12 cellular contexts compared by ENCODE assay signal in genomic region chr6:89347825-89348224, GRCh38. TPM values are rescaled to one million over a fixed set of nuclear protein-coding genes. Genes with fewer than 3 reads are reported as not detected.
DNase-seq lines count a peak whose midpoint lies in the region; ATAC-seq and TF ChIP-seq lines count a peak whose summit lies in the region.
"Had no signal": no experiment of that assay in that cellular context is flagged by ENCODE, and none has a peak within 500 bp of the region (broad histone marks: within the 10 kb centered on the region; RNA-seq: fewer than 3 reads in every experiment).

No MANE protein-coding gene starts in this region.

- H3K36me3 Mint-ChIP-seq in MCF 10A (ENCODE audit: insufficient read depth, unreplicated experiment) = no peaks in the 10 kb centered on the region

- BruUV-seq in OCI-LY7 (replicated peaks; lab: Mats Ljungman, UMichigan) = no TSS peak
- no TSS peak for BruUV-seq in MCF 10A (replicated peaks; lab: Mats Ljungman, UMichigan)

- H3K4me2 ChIP-seq in OCI-LY7 (ENCODE audit: low read length) = peak overlapping the region; percentile 75
- no peak overlapping the region for H3K4me2 ChIP-seq in fibroblast of lung (ENCODE audit: extremely low read depth, insufficient read depth, low read length)

- H3K4me1 ChIP-seq in OCI-LY7 (ENCODE audit: insufficient read depth, low read length, poor library complexity, severe bottlenecking) = peaks cover 64% of the 10 kb centered on the region
- no peaks in the 10 kb centered on the region for H3K4me1 ChIP-seq in fibroblast of lung (ENCODE audit: control insufficient read depth, extremely low read depth, insufficient read depth, low read length)
- peaks cover 42 to 45% of the 10 kb centered on the region in 2 donors for H3K4me1 ChIP-seq in gastrocnemius medialis

- H3K4me1 Mint-ChIP-seq in MCF 10A (ENCODE audit: insufficient read depth, unreplicated experiment) = peaks cover 28% of the 10 kb centered on the region

- POLR2A ChIA-PET in OCI-LY7 (lab: Charles Lee) (interaction anchor here (1.0 to 11.5 kb wide), 6 partner anchors 8 to 267 kb away, joined by 5 to 242 read pairs (median 14); partner anchors contain the start of genes PM20D2 and PNRC1), MCF 10A (lab: Yijun Ruan, JAX) (interaction anchor here (1.3 kb wide), 1 partner anchor 202 kb away, joined by 3 read pairs; the partner anchor contains the start of gene PM20D2)

- peaks cover 7% of the 10 kb centered on the region; the same call in 1 of the 2 replicates for H3K9me3 ChIP-seq in OCI-LY7 (ENCODE audit: low read length)
- no peaks in the 10 kb centered on the region for H3K9me3 ChIP-seq in fibroblast of lung (ENCODE audit: control insufficient read depth, insufficient read depth, low read depth, low read length)
- H3K9me3 ChIP-seq in gastrocnemius medialis = no peaks in the 10 kb centered on the region

- H2AFZ ChIP-seq in OCI-LY7 (ENCODE audit: low read length) = no peak overlapping the region
- no peak overlapping the region for H2AFZ ChIP-seq in fibroblast of lung (ENCODE audit: low read length)

- intact Hi-C loops in OCI-LY7 (cut with micrococcal nuclease; ENCODE audit: unreplicated experiment) (no loop called here), gastrocnemius medialis (cut with DNase I; ENCODE audit: low total_unique reads) (no loop called here), MCF 10A (cut with micrococcal nuclease) (no loop called here)

- H3K27ac Mint-ChIP-seq in MCF 10A (ENCODE audit: low read depth, unreplicated experiment) = no peak overlapping the region

- H4K20me1 ChIP-seq in OCI-LY7 (ENCODE audit: insufficient read depth, low read length) = peaks cover 39% of the 10 kb centered on the region
- no peaks in the 10 kb centered on the region for H4K20me1 ChIP-seq in fibroblast of lung (ENCODE audit: control insufficient read depth, extremely low read depth, insufficient read depth, low read length)

- DNase-seq in NCI-H2196 (lab: John Stamatoyannopoulos, UW; ENCODE audit: unreplicated experiment) (peak; percentile 8), NCI-H2196 treated with DMSO at 0.1 percent for 48 hours (lab: John Stamatoyannopoulos, UW; ENCODE audit: unreplicated experiment) (no peak), OCI-LY7 (ENCODE audit: low spot score) (no peak), fibroblast of lung (ENCODE audit: low read depth in 2 of 2) (peak; percentile 25 to 47), gastrocnemius medialis (no peak), KBM-7 (no peak), hypothalamus (lab: John Stamatoyannopoulos, UW) (no peak), MCF 10A (ENCODE audit: unreplicated experiment) (no peak)
- DNase-seq: activated effector memory CD4-positive, alpha-beta T cell treated with Interleukin-2 at 50 U/mL for 16 hours; NCI-H748 treated with DMSO at 0.1 percent for 48 hours; small intestine; T-helper 9 cell had no signal

- no peak overlapping the region for H3K9ac ChIP-seq in fibroblast of lung (ENCODE audit: insufficient read depth, low read length)

- in situ Hi-C loops in gastrocnemius medialis (cut with MboI; ENCODE audit: low sequenced_read_pairs in 4 of 4) (no loop called here), KBM-7 (cut with MboI; ENCODE audit: low pct_unique_long_range_greater_than_20kb, low sequenced_read_pairs) (no loop called here)

- ATAC-seq in gastrocnemius medialis = no peak

- H3K9me2 ChIP-seq in OCI-LY7 (ENCODE audit: insufficient read depth, low read length) = no peaks in the 10 kb centered on the region

- H3K79me2 ChIP-seq in OCI-LY7 (ENCODE audit: insufficient read depth, low read depth, low read length) (peaks cover 99% of the 10 kb centered on the region), fibroblast of lung (ENCODE audit: control insufficient read depth, insufficient read depth, low read length) (peaks cover 75% of the 10 kb centered on the region)

- no peak for TF ChIP-seq POLR2A in gastrocnemius medialis (IDR thresholded peaks at IDR 0.05)

- H3K27ac ChIP-seq in OCI-LY7 (ENCODE audit: low read depth, low read length, poor library complexity, severe bottlenecking) = peak overlapping the region; percentile 99
- no peak overlapping the region for H3K27ac ChIP-seq in fibroblast of lung (ENCODE audit: insufficient read depth, low read length)
- peak overlapping the region; percentile 21 to 99 (median 62) for H3K27ac ChIP-seq in gastrocnemius medialis

- H3K36me3 ChIP-seq in OCI-LY7 (ENCODE audit: insufficient read depth, low read length) (peaks cover 75% of the 10 kb centered on the region), fibroblast of lung (ENCODE audit: control insufficient read depth, insufficient read depth, low read length) (no peaks in the 10 kb centered on the region), gastrocnemius medialis (no peaks in the 10 kb centered on the region)

- H3K4me3 Mint-ChIP-seq in MCF 10A (ENCODE audit: unreplicated experiment) = no peak overlapping the region

- H3K27me3 Mint-ChIP-seq in MCF 10A (ENCODE audit: insufficient read depth, unreplicated experiment) = no peaks in the 10 kb centered on the region

- H3K27me3 ChIP-seq in fibroblast of lung (ENCODE audit: control insufficient read depth, insufficient read depth, low read length) (no peaks in the 10 kb centered on the region), gastrocnemius medialis (no peaks in the 10 kb centered on the region)

- TF ChIP-seq CTCF in OCI-LY7 (conservative IDR thresholded peaks at IDR 0.05; ENCODE audit: low read length) (no peak), fibroblast of lung (conservative IDR thresholded peaks at IDR 0.05 in 1 of 2, IDR thresholded peaks at IDR 0.05 in 1 of 2; ENCODE audit: low read depth in 1 of 2, low read length in 2 of 2) (no peak), gastrocnemius medialis (IDR thresholded peaks at IDR 0.05 in 4 of 5, conservative IDR thresholded peaks at IDR 0.05 in 1 of 5) (no peak), MCF 10A (IDR thresholded peaks at IDR 0.05; ENCODE audit: unreplicated experiment) (no peak)

- no peaks in the 10 kb centered on the region for H3K9me3 Mint-ChIP-seq in MCF 10A (ENCODE audit: unreplicated experiment)

- CTCF ChIA-PET in OCI-LY7 (lab: Charles Lee; ENCODE audit: unreplicated experiment) (interaction anchor here (1.3 to 1.4 kb wide), 2 partner anchors 11 to 35 kb away, joined by 3 to 5 read pairs; no protein-coding TSS in a partner anchor), MCF 10A (lab: Yijun Ruan, JAX) (interaction anchor here (0.5 to 4.2 kb wide), 6 partner anchors 12 to 1774 kb away, joined by 4 to 34 read pairs (median 4); no protein-coding TSS in a partner anchor)

- peak overlapping the region; percentile 78 for H3K4me3 ChIP-seq in OCI-LY7 (ENCODE audit: low read depth, low read length, poor library complexity, severe bottlenecking)
- no peak overlapping the region for H3K4me3 ChIP-seq in fibroblast of lung (replicated peaks in 1 of 4; ENCODE audit: control extremely low read depth in 1 of 4, insufficient read depth in 1 of 4, low read depth in 3 of 4, low read length in 4 of 4)
- H3K4me3 ChIP-seq in gastrocnemius medialis = no peak overlapping the region

RNA-seq across cellular contexts. Expression of gene UBE2J1, which starts 4.7 kb away (rescaled TPM):
- 117 and 123 TPM in 2 replicates for total RNA-seq in OCI-LY7 (2014; rRNA removed; shearing (Covaris generic))
- 243 and 265 TPM in 2 replicates for total RNA-seq in OCI-LY7 (2022)
- total RNA-seq in fibroblast of lung = 22.6 and 27.6 TPM in 2 replicates
- 45.1 and 53.6 TPM in 2 replicates for polyA plus RNA-seq in fibroblast of lung
- 30.7 and 35.1 TPM in 2 replicates for polyA plus RNA-seq in fibroblast of lung (2012)
- 7.5 and 8.2 TPM in 2 replicates for polyA minus RNA-seq in fibroblast of lung (ENCODE audit: low replicate concordance)
- total RNA-seq in gastrocnemius medialis = 10 to 100 TPM; 10.5 to 15.1 (median 14.6) TPM
- 39.0 and 40.0 TPM in 2 replicates for total RNA-seq in MCF 10A (2022)

RNA-seq across cellular contexts. Expression of gene GABRR2, which starts 32.7 kb away (rescaled TPM):
- total RNA-seq in OCI-LY7 (2014; rRNA removed; shearing (Covaris generic)) = 5.2 and 7.8 TPM in 2 replicates
- 6.7 and 7.0 TPM in 2 replicates for total RNA-seq in OCI-LY7 (2022)
- 0.17 and 0.26 TPM in 2 replicates for total RNA-seq in fibroblast of lung
- 0.05 TPM in 2 replicates for polyA plus RNA-seq in fibroblast of lung
- polyA plus RNA-seq in fibroblast of lung (2012) = 0.07 TPM in 1 of 2 replicates, not detected in the other
- not detected in 2 replicates for polyA minus RNA-seq in fibroblast of lung (ENCODE audit: low replicate concordance)
- total RNA-seq in gastrocnemius medialis = under 1 TPM in 2 of 4 donors, not detected in 2; 0.24 to 0.71 TPM
- total RNA-seq in MCF 10A (2022) = not detected in 2 replicates

Comparison
In these comparisons a context has a peak if more than half of its experiments do, and no peak if none do; other contexts are left out.
1. DNase-seq: peak in NCI-H2196 (single experiment) and fibroblast of lung (2 of 2); none in NCI-H2196 treated with DMSO at 0.1 percent for 48 hours (single experiment), OCI-LY7 (single experiment), gastrocnemius medialis (0 of 2), KBM-7 (single experiment), hypothalamus (0 of 51) and MCF 10A (single experiment).